Comparison of ENCODE assay signal across 21 cellular contexts in the genomic region with DNA sequence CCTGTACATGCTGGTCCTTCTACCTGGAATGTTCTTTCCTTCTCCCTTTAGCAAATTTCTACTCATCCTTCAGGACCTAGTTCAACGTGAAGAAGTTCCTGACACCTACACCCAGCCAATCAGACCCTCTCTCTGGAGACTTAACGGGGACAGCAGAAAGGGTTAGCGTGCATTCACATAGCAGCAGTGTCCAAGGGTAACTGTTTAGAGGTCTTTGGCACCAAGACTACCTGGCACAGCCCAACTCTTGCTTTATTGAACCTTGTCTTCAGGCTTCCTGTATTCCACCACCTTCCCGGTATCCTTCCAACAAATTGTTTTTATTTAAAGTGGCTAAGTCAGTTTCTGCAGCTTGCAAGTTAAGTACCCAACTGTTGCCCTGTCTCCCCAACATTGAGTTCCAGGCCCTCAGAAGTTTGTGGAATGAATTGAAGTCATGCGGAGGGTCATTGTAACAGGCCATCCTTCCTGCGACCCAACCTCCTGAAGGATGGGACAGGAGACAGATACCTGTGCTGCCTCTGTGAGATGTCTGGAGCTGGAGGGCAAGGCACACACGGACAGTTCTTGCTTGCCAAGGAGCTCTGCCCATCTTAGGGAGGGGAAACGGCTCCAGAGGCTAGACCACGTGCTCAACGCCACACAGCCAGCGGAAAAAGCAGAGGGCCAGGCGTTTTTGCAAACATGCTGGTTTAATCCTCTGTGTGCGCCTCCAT. TPM values are rescaled to one million over a fixed set of nuclear protein-coding genes. Genes with fewer than 3 reads are reported as not detected.
A peak's percentile ranks its signal among the peaks of the same experiment; 100 is the strongest.
DNase-seq lines count a peak whose midpoint lies in the region; FAIRE-seq and TF ChIP-seq lines count a peak whose summit lies in the region.
"Had no signal": no experiment of that assay in that cellular context is flagged by ENCODE, and none has a peak within 500 bp of the region (broad histone marks: within the 10 kb centered on the region; RNA-seq: fewer than 3 reads in every experiment).

No MANE protein-coding gene starts in this region.

- H3K9ac ChIP-seq in HUES64 (ENCODE audit: low read depth, low read length) (no peak overlapping the region), parathyroid adenoma (no peak overlapping the region)
- H3K9ac ChIP-seq: SK-N-SH had no signal

- H3K9me3 ChIP-seq in HUES64 (ENCODE audit: insufficient read depth, low read depth, low read length) (peaks cover 7% of the 10 kb centered on the region; the same call in 1 of the 2 replicates), esophagus muscularis mucosa (no peaks in the 10 kb centered on the region), parathyroid adenoma (ENCODE audit: control insufficient read depth, low read length) (no peaks in the 10 kb centered on the region)
- H3K9me3 ChIP-seq: MG63, right atrium auricular region, SK-N-SH, tibial artery had no signal

- H3K4me3 Mint-ChIP-seq in T-helper 2 cell treated with Interferon-gamma antibody and Interleukin-4, amounts not matched to agents 5 μg/mL and 100 μg/mL, for 36 hours: peak overlapping the region; percentile 91

- H3K4me1 Mint-ChIP-seq in T-helper 2 cell treated with Interferon-gamma antibody and Interleukin-4, amounts not matched to agents 5 μg/mL and 100 μg/mL, for 36 hours (ENCODE audit: low read depth): peaks cover 28% of the 10 kb centered on the region

- intact Hi-C loops in esophagus muscularis mucosa (cut with DNase I): loop anchor here (10.0 kb wide), 1 partner anchor 281 kb away; the partner anchor contains the start of genes LSM3 and XPC

- TF ChIP-seq CTCF in esophagus muscularis mucosa (IDR thresholded peaks at IDR 0.05): no peak
- no peak for TF ChIP-seq CTCF in parathyroid adenoma (IDR thresholded peaks at IDR 0.05)

- no peak for TF ChIP-seq POLR2A in esophagus muscularis mucosa (IDR thresholded peaks at IDR 0.05; ENCODE audit: low read depth)

- no peak for DNase-seq in T-helper 2 cell treated with Interferon-gamma antibody and Interleukin-4, amounts not matched to agents 5 μg/mL and 100 μg/mL, for 36 hours (ENCODE audit: low spot score)
- DNase-seq in T-helper 2 cell: no peak
- DNase-seq in esophagus muscularis mucosa (ENCODE audit: extremely low spot score): no peak
- no peak for DNase-seq in DMS53 (lab: John Stamatoyannopoulos, UW)
- DNase-seq in GM19239 (ENCODE audit: insufficient read length, low spot score): no peak
- no peak for DNase-seq in GM03348 (ENCODE audit: low spot score)
- DNase-seq: EL; H7; MG63; NCI-H2081; NCI-H69; SK-N-SH; stimulated activated CD4-positive, alpha-beta T cell treated with anti-CD3 and anti-CD28 coated beads, Interleukin-2, amount 100 ng/mL, for 48 hours; tibial artery had no signal

- WGBS in HUES64: 89% methylated on average over 13 of the region's 13 CpGs
- 62% methylated on average over 13 of the region's 13 CpGs for WGBS in esophagus muscularis mucosa

- no peak for FAIRE-seq in GM19239 (lab: Jason Lieb, UNC)
- FAIRE-seq: bronchial epithelial cell had no signal

- TF ChIP-seq EP300 in esophagus muscularis mucosa (IDR thresholded peaks at IDR 0.05): no peak

- H3K4me1 ChIP-seq in HUES64 (ENCODE audit: insufficient read depth, low read length): 0 out of 2 replicates have a peak, but pooled peaks cover 5% of the 10 kb centered on the region
- H3K4me1 ChIP-seq in esophagus muscularis mucosa: peaks cover 5 to 21% (median 19%) of the 10 kb centered on the region in 4 donors
- peaks cover 2% of the 10 kb centered on the region for H3K4me1 ChIP-seq in parathyroid adenoma

- H3K9me3 Mint-ChIP-seq in T-helper 2 cell treated with Interferon-gamma antibody and Interleukin-4, amounts not matched to agents 5 μg/mL and 100 μg/mL, for 36 hours: peaks cover 5% of the 10 kb centered on the region

- peaks cover 5% of the 10 kb centered on the region for H3K27me3 Mint-ChIP-seq in T-helper 2 cell treated with Interferon-gamma antibody and Interleukin-4, amounts not matched to agents 5 μg/mL and 100 μg/mL, for 36 hours (ENCODE audit: low read depth)

- H3K27ac ChIP-seq in HUES64 (ENCODE audit: low read depth, low read length): no peak overlapping the region
- H3K27ac ChIP-seq in esophagus muscularis mucosa (replicated peaks in 1 of 4): peak overlapping the region in 3 of 4 donors; percentile 50 to 80 (median 76)
- no peak overlapping the region for H3K27ac ChIP-seq in parathyroid adenoma
- H3K27ac ChIP-seq: 22Rv1, right atrium auricular region had no signal

- no peaks in the 10 kb centered on the region for H3K36me3 Mint-ChIP-seq in T-helper 2 cell treated with Interferon-gamma antibody and Interleukin-4, amounts not matched to agents 5 μg/mL and 100 μg/mL, for 36 hours (ENCODE audit: low read depth)

- H3K27ac Mint-ChIP-seq in T-helper 2 cell treated with Interferon-gamma antibody and Interleukin-4, amounts not matched to agents 5 μg/mL and 100 μg/mL, for 36 hours: no peak overlapping the region

- peak overlapping the region; percentile 89 for H2AFZ ChIP-seq in parathyroid adenoma

- H3K36me3 ChIP-seq in HUES64 (ENCODE audit: insufficient read depth, low read length) (no peaks in the 10 kb centered on the region), esophagus muscularis mucosa (no peaks in the 10 kb centered on the region), parathyroid adenoma (ENCODE audit: control insufficient read depth, insufficient read depth, low read length) (no peaks in the 10 kb centered on the region)
- H3K36me3 ChIP-seq: MG63, right atrium auricular region, tibial artery had no signal

- no peaks in the 10 kb centered on the region for H3K79me2 ChIP-seq in parathyroid adenoma

- H3K4me3 ChIP-seq in HUES64 (ENCODE audit: low read length) (peak overlapping the region; percentile 77; the same call in 1 of the 2 replicates), esophagus muscularis mucosa (peak overlapping the region in 1 of 4 donors; percentile 68), parathyroid adenoma (ENCODE audit: low read depth, low read length) (no peak overlapping the region)

- no peak overlapping the region for H3K4me2 ChIP-seq in parathyroid adenoma (ENCODE audit: low read length)

- H3K27me3 ChIP-seq in HUES64 (ENCODE audit: insufficient read depth, low read length): peaks cover 36% of the 10 kb centered on the region
- H3K27me3 ChIP-seq in esophagus muscularis mucosa: no peaks in the 10 kb centered on the region
- H3K27me3 ChIP-seq in parathyroid adenoma (ENCODE audit: control insufficient read depth, insufficient read depth, low read length): no peaks in the 10 kb centered on the region
- H3K27me3 ChIP-seq: MG63, right atrium auricular region, tibial artery had no signal

RNA-seq across cellular contexts. Expression of gene WNT7A, which starts 14.4 kb away (rescaled TPM):
- 0.10 TPM for polyA plus RNA-seq in HUES64 (2013, experiment 1 of 2)
- polyA plus RNA-seq in HUES64 (2013, experiment 2 of 2): 1.2 TPM
- not detected for total RNA-seq in esophagus muscularis mucosa
- total RNA-seq: fibroblast of lung, left colon, right atrium auricular region had no signal
- polyA plus RNA-seq: fibroblast of lung, SK-N-SH had no signal

Comparison
In these comparisons a context has a peak if more than half of its experiments do, and no peak if none do; other contexts are left out.
1. H3K27ac ChIP-seq: peak in esophagus muscularis mucosa (3 of 4); none in HUES64 (single experiment) and parathyroid adenoma (single experiment).